Comparison of ENCODE assay signal across 9 cellular contexts in the genomic region with DNA sequence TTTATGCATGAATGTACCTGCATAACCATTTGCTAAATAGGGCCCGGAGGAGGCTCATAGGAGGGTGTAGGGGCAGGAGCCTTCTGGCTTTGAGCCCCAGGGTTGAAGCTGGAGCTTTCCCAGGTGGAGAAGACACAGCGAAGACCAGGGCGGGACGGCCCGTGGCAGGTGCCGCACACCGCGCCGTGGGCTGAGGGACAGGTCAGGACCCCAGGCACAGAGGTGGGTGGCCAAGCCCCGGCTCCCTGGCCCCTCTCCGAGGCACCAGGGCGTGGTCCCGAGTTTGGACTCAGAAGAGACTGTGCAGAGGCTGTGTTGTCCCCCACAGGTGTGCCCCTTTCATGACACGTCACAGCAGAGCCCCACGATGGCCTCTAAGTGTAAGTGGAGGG. TPM values are rescaled to one million over a fixed set of nuclear protein-coding genes. Genes with fewer than 3 reads are reported as not detected.
DNase-seq lines count a peak whose midpoint lies in the region; ATAC-seq and TF ChIP-seq lines count a peak whose summit lies in the region.
"Had no signal": no experiment of that assay in that cellular context is flagged by ENCODE, and none has a peak within 500 bp of the region (broad histone marks: within the 10 kb centered on the region; RNA-seq: fewer than 3 reads in every experiment).

No MANE protein-coding gene starts in this region.

- H3K4me1 ChIP-seq in muscle layer of duodenum (ENCODE audit: control insufficient read depth in 1 of 2, insufficient read depth in 2 of 2, low read length in 2 of 2): peaks cover 7 to 17% of the 10 kb centered on the region in 2 donors

- H3K27ac ChIP-seq in C4-2B (peak overlapping the region; percentile 31; the same call in 1 of the 2 replicates), muscle layer of duodenum (ENCODE audit: low read length) (peak overlapping the region; percentile 31)

- TF ChIP-seq CTCF in C4-2B (conservative IDR thresholded peaks at IDR 0.05): no peak; the same call in none of the 2 replicates

- peak; percentile 3 for ATAC-seq in HG02610 (IDR thresholded peaks at IDR 0.05; ENCODE audit: unreplicated experiment)
- peak; percentile 20 for ATAC-seq in activated T-helper 17 cell treated with anti-CD3 and anti-CD28 coated beads, Interleukin-2, amount 50 U/mL, for 72 hours (replicated peaks)
- ATAC-seq in activated CD8-positive, alpha-beta memory T cell treated with anti-CD3 and anti-CD28 coated beads, Interleukin-2, amount 10 ng/mL, durations not matched to agents 7 days and 5 days: no peak

- DNase-seq in SHP77 (lab: John Stamatoyannopoulos, UW) (no peak), activated gamma-delta T cell treated with Interleukin-2 at 50 U/mL for 16 hours (no peak), COR-L47 (lab: John Stamatoyannopoulos, UW) (no peak)
- no peak for DNase-seq in activated CD8-positive, alpha-beta memory T cell treated with anti-CD3 and anti-CD28 coated beads, Interleukin-2, amount 10 ng/mL, durations not matched to agents 7 days and 5 days

- H3K27me3 Mint-ChIP-seq in activated T-helper 17 cell treated with anti-CD3 and anti-CD28 coated beads, Interleukin-2, amount 50 U/mL, for 72 hours: no peaks in the 10 kb centered on the region
- no peaks in the 10 kb centered on the region for H3K27me3 Mint-ChIP-seq in activated CD8-positive, alpha-beta memory T cell treated with anti-CD3 and anti-CD28 coated beads, Interleukin-2, amount 10 ng/mL, durations not matched to agents 7 days and 5 days

- no peaks in the 10 kb centered on the region for H3K9me3 Mint-ChIP-seq in activated T-helper 17 cell treated with anti-CD3 and anti-CD28 coated beads, Interleukin-2, amount 50 U/mL, for 72 hours
- H3K9me3 Mint-ChIP-seq in activated CD8-positive, alpha-beta memory T cell treated with anti-CD3 and anti-CD28 coated beads, Interleukin-2, amount 10 ng/mL, durations not matched to agents 7 days and 5 days (ENCODE audit: low read depth): no peaks in the 10 kb centered on the region
- H3K9me3 Mint-ChIP-seq: activated T-cell treated with anti-CD3 and anti-CD28 coated beads, Interleukin-2, amount 50 U/mL, for 4 hours had no signal

- H3K4me1 Mint-ChIP-seq in activated T-helper 17 cell treated with anti-CD3 and anti-CD28 coated beads, Interleukin-2, amount 50 U/mL, for 72 hours: no peaks in the 10 kb centered on the region
- peaks cover 15% of the 10 kb centered on the region for H3K4me1 Mint-ChIP-seq in activated CD8-positive, alpha-beta memory T cell treated with anti-CD3 and anti-CD28 coated beads, Interleukin-2, amount 10 ng/mL, durations not matched to agents 7 days and 5 days

- no peaks in the 10 kb centered on the region for H3K9me3 ChIP-seq in muscle layer of duodenum (ENCODE audit: control insufficient read depth in 1 of 2, low read length in 2 of 2)

- H3K36me3 Mint-ChIP-seq in activated T-helper 17 cell treated with anti-CD3 and anti-CD28 coated beads, Interleukin-2, amount 50 U/mL, for 72 hours (ENCODE audit: low read depth): no peaks in the 10 kb centered on the region
- H3K36me3 Mint-ChIP-seq in activated CD8-positive, alpha-beta memory T cell treated with anti-CD3 and anti-CD28 coated beads, Interleukin-2, amount 10 ng/mL, durations not matched to agents 7 days and 5 days: no peaks in the 10 kb centered on the region

- no peaks in the 10 kb centered on the region for H3K27me3 ChIP-seq in muscle layer of duodenum (ENCODE audit: low read depth, low read length)

- no peak overlapping the region for H3K27ac Mint-ChIP-seq in activated T-helper 17 cell treated with anti-CD3 and anti-CD28 coated beads, Interleukin-2, amount 50 U/mL, for 72 hours
- H3K27ac Mint-ChIP-seq in activated CD8-positive, alpha-beta memory T cell treated with anti-CD3 and anti-CD28 coated beads, Interleukin-2, amount 10 ng/mL, durations not matched to agents 7 days and 5 days: no peak overlapping the region

- H3K4me3 Mint-ChIP-seq in activated T-helper 17 cell treated with anti-CD3 and anti-CD28 coated beads, Interleukin-2, amount 50 U/mL, for 72 hours: peak overlapping the region; percentile 25
- H3K4me3 Mint-ChIP-seq in activated CD8-positive, alpha-beta memory T cell treated with anti-CD3 and anti-CD28 coated beads, Interleukin-2, amount 10 ng/mL, durations not matched to agents 7 days and 5 days: no peak overlapping the region
- H3K4me3 Mint-ChIP-seq: activated T-cell treated with anti-CD3 and anti-CD28 coated beads, Interleukin-2, amount 50 U/mL, for 4 hours had no signal

- no peaks in the 10 kb centered on the region for H3K36me3 ChIP-seq in muscle layer of duodenum (ENCODE audit: control insufficient read depth in 1 of 2, insufficient read depth in 2 of 2, low read length in 2 of 2)

- peak overlapping the region in 1 of 2 donors; percentile 48 for H3K4me3 ChIP-seq in muscle layer of duodenum (ENCODE audit: low read depth in 1 of 2, low read length in 2 of 2)

- CTCF ChIA-PET in activated CD8-positive, alpha-beta memory T cell treated with anti-CD3 and anti-CD28 coated beads, Interleukin-2, amount 10 ng/mL, durations not matched to agents 7 days and 5 days (lab: Charles Lee): interaction anchor here (0.8 to 1.6 kb wide), 4 partner anchors 56 to 230 kb away, joined by 3 to 6 read pairs (median 4); no protein-coding TSS in a partner anchor

RNA-seq across cellular contexts. Expression of a gene that starts 56.5 kb away (rescaled TPM):
- total RNA-seq in activated T-helper 17 cell treated with anti-CD3 and anti-CD28 coated beads, Interleukin-2, amount 50 U/mL, for 72 hours: 1 to 10 TPM; 1.5 to 3.1 TPM
- total RNA-seq in activated CD8-positive, alpha-beta memory T cell treated with anti-CD3 and anti-CD28 coated beads, Interleukin-2, amount 10 ng/mL, durations not matched to agents 7 days and 5 days: 10 to 100 TPM in 1 of 2 experiments, 1 to 10 TPM in 1; 6.9 to 12.8 TPM
